Comparison of ENCODE assay signal across 23 cellular contexts in genomic region chr6:167143041-167143440, GRCh38. TPM values are rescaled to one million over a fixed set of nuclear protein-coding genes. Genes with fewer than 3 reads are reported as not detected.
"Had no signal": no experiment of that assay in that cellular context is flagged by ENCODE, and none has a peak within 500 bp of the region (broad histone marks: within the 10 kb centered on the region; RNA-seq: fewer than 3 reads in every experiment).

No MANE protein-coding gene starts in this region.

- H3K36me3 ChIP-seq: SJSA1 had no signal

- H3K9me3 ChIP-seq: SJSA1 had no signal

- H3K27ac ChIP-seq: HL-60, SJSA1, SK-N-MC had no signal

- H3K4me3 ChIP-seq: SJSA1, SK-N-MC had no signal

- DNase-seq: KBM-7, MV-4-11, NCI-H1048, NCI-H1105, NCI-H1417 treated with DMSO at 0.1 percent for 48 hours, NCI-H146, NCI-H1694 treated with DMSO at 0.1 percent for 48 hours, NCI-H1930, NCI-H2081, NCI-H2107, NCI-H2227 treated with DMSO at 0.1 percent for 48 hours, NCI-H524, NCI-H526 treated with DMSO at 0.1 percent for 48 hours, NCI-H748 treated with DMSO at 0.1 percent for 48 hours, Right ventricle myocardium superior, RPMI8226, SIG-M5 had no signal

- H3K27me3 ChIP-seq: SJSA1 had no signal

RNA-seq across cellular contexts. Expression of gene GPR31, which starts 14.7 kb away (rescaled TPM):
- total RNA-seq: LHCN-M2, MCF 10A, NCI-H460, Right ventricle myocardium superior, SJSA1 had no signal

RNA-seq across cellular contexts. Expression of gene CCR6, which starts 20.1 kb away (rescaled TPM):
- total RNA-seq: LHCN-M2, MCF 10A, NCI-H460, Right ventricle myocardium superior, SJSA1 had no signal
